1 cellular context compared by ENCODE assay signal in genomic region chr16:89561195-89562026, GRCh38.
TF ChIP-seq lines count a peak whose summit lies in the region.

No MANE protein-coding gene starts in this region.

TF ChIP-seq in A549, 52 proteins besides CTCF, POLR2A, EP300 and RAD21 (continued from another document):
- TF ChIP-seq TFCP2L1 (CRISPR knock-in tag; IDR thresholded peaks at IDR 0.05) = no peak
- no peak for TF ChIP-seq BHLHE40 (IDR thresholded peaks at IDR 0.05; ENCODE audit: low read depth, low read length)
- TF ChIP-seq TP53 (CRISPR knock-in tag; IDR thresholded peaks at IDR 0.05) = peak; percentile 80; the same call in 1 of the 2 replicates
- TF ChIP-seq RNF2 (IDR thresholded peaks at IDR 0.05; ENCODE audit: borderline replicate concordance, low read depth) = 0 out of 2 replicates have a peak, but pooled peaks have one; percentile 57
